Comparison of ENCODE assay signal across 1 cellular context in the genomic region with DNA sequence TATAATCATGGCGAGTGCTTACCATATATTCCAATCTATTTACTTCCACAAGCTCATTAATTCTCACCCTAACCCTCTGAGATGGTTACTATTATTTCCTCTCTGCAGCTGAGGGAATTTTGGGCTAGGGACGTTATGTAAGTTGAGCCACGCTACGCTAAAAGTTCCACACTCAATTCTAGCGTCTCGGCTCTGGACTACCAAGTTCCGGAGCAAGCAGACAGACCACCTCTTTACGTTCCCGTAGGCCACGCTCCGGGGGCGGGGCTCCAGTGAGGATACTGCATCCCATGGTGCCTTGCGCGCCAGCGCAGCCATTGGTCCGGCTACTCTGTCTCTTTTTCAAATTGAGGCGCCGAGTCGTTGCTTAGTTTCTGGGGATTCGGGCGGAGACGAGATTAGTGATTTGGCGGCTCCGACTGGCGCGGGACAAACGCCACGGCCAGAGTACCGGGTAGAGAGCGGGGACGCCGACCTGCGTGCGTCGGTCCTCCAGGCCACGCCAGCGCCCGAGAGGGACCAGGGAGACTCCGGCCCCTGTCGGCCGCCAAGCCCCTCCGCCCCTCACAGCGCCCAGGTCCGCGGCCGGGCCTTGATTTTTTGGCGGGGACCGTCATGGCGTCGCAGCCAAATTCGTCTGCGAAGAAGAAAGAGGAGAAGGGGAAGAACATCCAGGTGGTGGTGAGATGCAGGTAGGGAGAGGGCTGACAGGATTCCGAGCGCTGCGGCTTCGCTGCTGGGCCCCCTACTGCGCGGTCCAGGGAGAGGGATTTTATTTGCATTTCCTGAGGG.
A peak's percentile ranks its signal among the peaks of the same experiment; 100 is the strongest.
TF ChIP-seq lines count a peak whose summit lies in the region.

A gene (plus strand): TSS at position 370 of the 792 bp plus-strand sequence. CDS start 246 bp downstream, at position 616.

TF ChIP-seq in WTC11, 78 proteins besides CTCF, POLR2A, EP300 and RAD21 (continued from another document and continues in another):
- TF ChIP-seq, protein P1, sequence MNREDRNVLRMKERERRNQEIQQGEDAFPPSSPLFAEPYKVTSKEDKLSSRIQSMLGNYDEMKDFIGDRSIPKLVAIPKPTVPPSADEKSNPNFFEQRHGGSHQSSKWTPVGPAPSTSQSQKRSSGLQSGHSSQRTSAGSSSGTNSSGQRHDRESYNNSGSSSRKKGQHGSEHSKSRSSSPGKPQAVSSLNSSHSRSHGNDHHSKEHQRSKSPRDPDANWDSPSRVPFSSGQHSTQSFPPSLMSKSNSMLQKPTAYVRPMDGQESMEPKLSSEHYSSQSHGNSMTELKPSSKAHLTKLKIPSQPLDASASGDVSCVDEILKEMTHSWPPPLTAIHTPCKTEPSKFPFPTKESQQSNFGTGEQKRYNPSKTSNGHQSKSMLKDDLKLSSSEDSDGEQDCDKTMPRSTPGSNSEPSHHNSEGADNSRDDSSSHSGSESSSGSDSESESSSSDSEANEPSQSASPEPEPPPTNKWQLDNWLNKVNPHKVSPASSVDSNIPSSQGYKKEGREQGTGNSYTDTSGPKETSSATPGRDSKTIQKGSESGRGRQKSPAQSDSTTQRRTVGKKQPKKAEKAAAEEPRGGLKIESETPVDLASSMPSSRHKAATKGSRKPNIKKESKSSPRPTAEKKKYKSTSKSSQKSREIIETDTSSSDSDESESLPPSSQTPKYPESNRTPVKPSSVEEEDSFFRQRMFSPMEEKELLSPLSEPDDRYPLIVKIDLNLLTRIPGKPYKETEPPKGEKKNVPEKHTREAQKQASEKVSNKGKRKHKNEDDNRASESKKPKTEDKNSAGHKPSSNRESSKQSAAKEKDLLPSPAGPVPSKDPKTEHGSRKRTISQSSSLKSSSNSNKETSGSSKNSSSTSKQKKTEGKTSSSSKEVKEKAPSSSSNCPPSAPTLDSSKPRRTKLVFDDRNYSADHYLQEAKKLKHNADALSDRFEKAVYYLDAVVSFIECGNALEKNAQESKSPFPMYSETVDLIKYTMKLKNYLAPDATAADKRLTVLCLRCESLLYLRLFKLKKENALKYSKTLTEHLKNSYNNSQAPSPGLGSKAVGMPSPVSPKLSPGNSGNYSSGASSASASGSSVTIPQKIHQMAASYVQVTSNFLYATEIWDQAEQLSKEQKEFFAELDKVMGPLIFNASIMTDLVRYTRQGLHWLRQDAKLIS (CRISPR knock-in tag; IDR thresholded peaks at IDR 0.05; ENCODE audit: borderline replicate concordance), result peak; percentile 42; the same call in 1 of the 2 replicates
- TF ChIP-seq ZNF232 (CRISPR knock-in tag; IDR thresholded peaks at IDR 0.05) (peak; percentile 28; the same call in 1 of the 2 replicates), RELA (CRISPR knock-in tag; IDR thresholded peaks at IDR 0.05; ENCODE audit: borderline replicate concordance) (peak; percentile 44; the same call in 1 of the 2 replicates), ESRRA (CRISPR knock-in tag; IDR thresholded peaks at IDR 0.05; ENCODE audit: borderline replicate concordance) (0 out of 2 replicates have a peak, but pooled peaks have one; percentile 23), PRRX2 (CRISPR knock-in tag; IDR thresholded peaks at IDR 0.05) (no peak), IRF2 (CRISPR knock-in tag; IDR thresholded peaks at IDR 0.05; ENCODE audit: borderline replicate concordance, low read depth) (no peak), SP1 (CRISPR knock-in tag; conservative IDR thresholded peaks at IDR 0.05) (peak; percentile 63), FOXK1 (CRISPR knock-in tag; IDR thresholded peaks at IDR 0.05) (peak; percentile 61; the same call in 1 of the 2 replicates), GRHL2 (CRISPR knock-in tag; IDR thresholded peaks at IDR 0.05; ENCODE audit: insufficient replicate concordance, severe bottlenecking) (no peak), GTF2I (CRISPR knock-in tag; conservative IDR thresholded peaks at IDR 0.05) (no peak), ZNF416 (CRISPR knock-in tag; IDR thresholded peaks at IDR 0.05) (no peak), SOX15 (CRISPR knock-in tag; IDR thresholded peaks at IDR 0.05) (no peak), MYBL2 (CRISPR knock-in tag; IDR thresholded peaks at IDR 0.05) (peak; percentile 99), ZNF138 (CRISPR knock-in tag; conservative IDR thresholded peaks at IDR 0.05) (no peak), GABPB1 (CRISPR knock-in tag; IDR thresholded peaks at IDR 0.05) (peak; percentile 40), ZNF317 (CRISPR knock-in tag; IDR thresholded peaks at IDR 0.05; ENCODE audit: borderline replicate concordance, low read depth) (no peak), TEAD1 (CRISPR knock-in tag; IDR thresholded peaks at IDR 0.05) (peak; percentile 49), CREB1 (CRISPR knock-in tag; IDR thresholded peaks at IDR 0.05) (0 out of 2 replicates have a peak, but pooled peaks have one; percentile 44), ZNF396 (CRISPR knock-in tag; IDR thresholded peaks at IDR 0.05; ENCODE audit: borderline replicate concordance) (no peak), SMAD3 (CRISPR knock-in tag; IDR thresholded peaks at IDR 0.05; ENCODE audit: borderline replicate concordance) (peak; percentile 89; the same call in 1 of the 2 replicates), KAT7 (CRISPR knock-in tag; IDR thresholded peaks at IDR 0.05; ENCODE audit: borderline replicate concordance) (no peak; the same call in 1 of the 2 replicates), ZNF423 (CRISPR knock-in tag; IDR thresholded peaks at IDR 0.05) (no peak)
- TF ChIP-seq, protein P2, sequence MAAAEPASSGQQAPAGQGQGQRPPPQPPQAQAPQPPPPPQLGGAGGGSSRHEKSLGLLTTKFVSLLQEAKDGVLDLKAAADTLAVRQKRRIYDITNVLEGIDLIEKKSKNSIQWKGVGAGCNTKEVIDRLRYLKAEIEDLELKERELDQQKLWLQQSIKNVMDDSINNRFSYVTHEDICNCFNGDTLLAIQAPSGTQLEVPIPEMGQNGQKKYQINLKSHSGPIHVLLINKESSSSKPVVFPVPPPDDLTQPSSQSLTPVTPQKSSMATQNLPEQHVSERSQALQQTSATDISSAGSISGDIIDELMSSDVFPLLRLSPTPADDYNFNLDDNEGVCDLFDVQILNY (CRISPR knock-in tag; IDR thresholded peaks at IDR 0.05), result peak; percentile 70; the same call in 1 of the 2 replicates
- TF ChIP-seq, protein P3, sequence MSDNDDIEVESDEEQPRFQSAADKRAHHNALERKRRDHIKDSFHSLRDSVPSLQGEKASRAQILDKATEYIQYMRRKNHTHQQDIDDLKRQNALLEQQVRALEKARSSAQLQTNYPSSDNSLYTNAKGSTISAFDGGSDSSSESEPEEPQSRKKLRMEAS (CRISPR knock-in tag; IDR thresholded peaks at IDR 0.05), result peak; percentile 52; the same call in 1 of the 2 replicates
- TF ChIP-seq, protein P4, sequence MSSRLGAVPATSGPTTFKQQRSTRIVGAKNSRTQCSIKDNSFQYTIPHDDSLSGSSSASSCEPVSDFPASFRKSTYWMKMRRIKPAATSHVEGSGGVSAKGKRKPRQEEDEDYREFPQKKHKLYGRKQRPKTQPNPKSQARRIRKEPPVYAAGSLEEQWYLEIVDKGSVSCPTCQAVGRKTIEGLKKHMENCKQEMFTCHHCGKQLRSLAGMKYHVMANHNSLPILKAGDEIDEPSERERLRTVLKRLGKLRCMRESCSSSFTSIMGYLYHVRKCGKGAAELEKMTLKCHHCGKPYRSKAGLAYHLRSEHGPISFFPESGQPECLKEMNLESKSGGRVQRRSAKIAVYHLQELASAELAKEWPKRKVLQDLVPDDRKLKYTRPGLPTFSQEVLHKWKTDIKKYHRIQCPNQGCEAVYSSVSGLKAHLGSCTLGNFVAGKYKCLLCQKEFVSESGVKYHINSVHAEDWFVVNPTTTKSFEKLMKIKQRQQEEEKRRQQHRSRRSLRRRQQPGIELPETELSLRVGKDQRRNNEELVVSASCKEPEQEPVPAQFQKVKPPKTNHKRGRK (CRISPR knock-in tag; IDR thresholded peaks at IDR 0.05; ENCODE audit: borderline replicate concordance), result no peak
- TF ChIP-seq, protein P5, sequence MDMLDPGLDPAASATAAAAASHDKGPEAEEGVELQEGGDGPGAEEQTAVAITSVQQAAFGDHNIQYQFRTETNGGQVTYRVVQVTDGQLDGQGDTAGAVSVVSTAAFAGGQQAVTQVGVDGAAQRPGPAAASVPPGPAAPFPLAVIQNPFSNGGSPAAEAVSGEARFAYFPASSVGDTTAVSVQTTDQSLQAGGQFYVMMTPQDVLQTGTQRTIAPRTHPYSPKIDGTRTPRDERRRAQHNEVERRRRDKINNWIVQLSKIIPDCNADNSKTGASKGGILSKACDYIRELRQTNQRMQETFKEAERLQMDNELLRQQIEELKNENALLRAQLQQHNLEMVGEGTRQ (CRISPR knock-in tag; IDR thresholded peaks at IDR 0.05), result peak; percentile 24; the same call in 1 of the 2 replicates
- TF ChIP-seq, protein P6, sequence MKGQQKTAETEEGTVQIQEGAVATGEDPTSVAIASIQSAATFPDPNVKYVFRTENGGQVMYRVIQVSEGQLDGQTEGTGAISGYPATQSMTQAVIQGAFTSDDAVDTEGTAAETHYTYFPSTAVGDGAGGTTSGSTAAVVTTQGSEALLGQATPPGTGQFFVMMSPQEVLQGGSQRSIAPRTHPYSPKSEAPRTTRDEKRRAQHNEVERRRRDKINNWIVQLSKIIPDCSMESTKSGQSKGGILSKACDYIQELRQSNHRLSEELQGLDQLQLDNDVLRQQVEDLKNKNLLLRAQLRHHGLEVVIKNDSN (CRISPR knock-in tag; IDR thresholded peaks at IDR 0.05), result 0 out of 2 replicates have a peak, but pooled peaks have one; percentile 30
- TF ChIP-seq, protein P7, sequence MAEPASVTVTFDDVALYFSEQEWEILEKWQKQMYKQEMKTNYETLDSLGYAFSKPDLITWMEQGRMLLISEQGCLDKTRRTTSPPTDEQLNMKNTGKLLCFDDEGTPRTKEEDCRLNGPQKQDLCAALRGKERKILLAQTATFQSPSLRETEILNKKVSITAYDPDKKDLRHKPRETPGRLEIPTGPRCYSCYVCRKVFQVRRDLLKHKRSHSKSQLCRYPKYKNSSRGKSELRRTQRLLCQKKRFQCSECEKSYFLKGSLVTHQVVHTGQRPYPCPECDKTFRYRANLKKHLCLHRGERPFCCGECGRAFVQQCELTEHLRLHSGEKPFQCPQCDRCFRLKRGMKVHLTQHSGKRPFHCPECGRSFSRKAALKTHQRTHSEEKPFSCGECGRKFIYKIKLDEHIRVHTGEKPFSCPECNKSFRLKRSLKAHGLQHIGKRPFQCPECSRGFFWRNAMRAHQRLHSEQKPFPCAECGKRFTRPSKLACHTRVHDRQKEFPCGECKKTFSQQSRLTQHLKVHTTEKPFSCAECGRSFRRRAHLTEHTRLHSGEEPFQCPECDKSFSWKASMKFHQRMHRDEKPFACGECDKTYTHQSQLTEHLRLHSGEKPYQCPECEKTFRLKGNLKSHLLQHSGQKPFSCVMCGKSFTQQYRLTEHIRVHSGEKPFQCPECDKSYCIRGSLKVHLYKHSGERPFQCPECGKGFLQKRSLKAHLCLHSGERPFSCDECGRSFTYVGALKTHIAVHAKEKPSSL (CRISPR knock-in tag; conservative IDR thresholded peaks at IDR 0.05), result no peak
- TF ChIP-seq, protein P8, sequence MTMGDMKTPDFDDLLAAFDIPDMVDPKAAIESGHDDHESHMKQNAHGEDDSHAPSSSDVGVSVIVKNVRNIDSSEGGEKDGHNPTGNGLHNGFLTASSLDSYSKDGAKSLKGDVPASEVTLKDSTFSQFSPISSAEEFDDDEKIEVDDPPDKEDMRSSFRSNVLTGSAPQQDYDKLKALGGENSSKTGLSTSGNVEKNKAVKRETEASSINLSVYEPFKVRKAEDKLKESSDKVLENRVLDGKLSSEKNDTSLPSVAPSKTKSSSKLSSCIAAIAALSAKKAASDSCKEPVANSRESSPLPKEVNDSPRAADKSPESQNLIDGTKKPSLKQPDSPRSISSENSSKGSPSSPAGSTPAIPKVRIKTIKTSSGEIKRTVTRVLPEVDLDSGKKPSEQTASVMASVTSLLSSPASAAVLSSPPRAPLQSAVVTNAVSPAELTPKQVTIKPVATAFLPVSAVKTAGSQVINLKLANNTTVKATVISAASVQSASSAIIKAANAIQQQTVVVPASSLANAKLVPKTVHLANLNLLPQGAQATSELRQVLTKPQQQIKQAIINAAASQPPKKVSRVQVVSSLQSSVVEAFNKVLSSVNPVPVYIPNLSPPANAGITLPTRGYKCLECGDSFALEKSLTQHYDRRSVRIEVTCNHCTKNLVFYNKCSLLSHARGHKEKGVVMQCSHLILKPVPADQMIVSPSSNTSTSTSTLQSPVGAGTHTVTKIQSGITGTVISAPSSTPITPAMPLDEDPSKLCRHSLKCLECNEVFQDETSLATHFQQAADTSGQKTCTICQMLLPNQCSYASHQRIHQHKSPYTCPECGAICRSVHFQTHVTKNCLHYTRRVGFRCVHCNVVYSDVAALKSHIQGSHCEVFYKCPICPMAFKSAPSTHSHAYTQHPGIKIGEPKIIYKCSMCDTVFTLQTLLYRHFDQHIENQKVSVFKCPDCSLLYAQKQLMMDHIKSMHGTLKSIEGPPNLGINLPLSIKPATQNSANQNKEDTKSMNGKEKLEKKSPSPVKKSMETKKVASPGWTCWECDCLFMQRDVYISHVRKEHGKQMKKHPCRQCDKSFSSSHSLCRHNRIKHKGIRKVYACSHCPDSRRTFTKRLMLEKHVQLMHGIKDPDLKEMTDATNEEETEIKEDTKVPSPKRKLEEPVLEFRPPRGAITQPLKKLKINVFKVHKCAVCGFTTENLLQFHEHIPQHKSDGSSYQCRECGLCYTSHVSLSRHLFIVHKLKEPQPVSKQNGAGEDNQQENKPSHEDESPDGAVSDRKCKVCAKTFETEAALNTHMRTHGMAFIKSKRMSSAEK (CRISPR knock-in tag; IDR thresholded peaks at IDR 0.05; ENCODE audit: borderline replicate concordance), result no peak
- TF ChIP-seq, protein P9, sequence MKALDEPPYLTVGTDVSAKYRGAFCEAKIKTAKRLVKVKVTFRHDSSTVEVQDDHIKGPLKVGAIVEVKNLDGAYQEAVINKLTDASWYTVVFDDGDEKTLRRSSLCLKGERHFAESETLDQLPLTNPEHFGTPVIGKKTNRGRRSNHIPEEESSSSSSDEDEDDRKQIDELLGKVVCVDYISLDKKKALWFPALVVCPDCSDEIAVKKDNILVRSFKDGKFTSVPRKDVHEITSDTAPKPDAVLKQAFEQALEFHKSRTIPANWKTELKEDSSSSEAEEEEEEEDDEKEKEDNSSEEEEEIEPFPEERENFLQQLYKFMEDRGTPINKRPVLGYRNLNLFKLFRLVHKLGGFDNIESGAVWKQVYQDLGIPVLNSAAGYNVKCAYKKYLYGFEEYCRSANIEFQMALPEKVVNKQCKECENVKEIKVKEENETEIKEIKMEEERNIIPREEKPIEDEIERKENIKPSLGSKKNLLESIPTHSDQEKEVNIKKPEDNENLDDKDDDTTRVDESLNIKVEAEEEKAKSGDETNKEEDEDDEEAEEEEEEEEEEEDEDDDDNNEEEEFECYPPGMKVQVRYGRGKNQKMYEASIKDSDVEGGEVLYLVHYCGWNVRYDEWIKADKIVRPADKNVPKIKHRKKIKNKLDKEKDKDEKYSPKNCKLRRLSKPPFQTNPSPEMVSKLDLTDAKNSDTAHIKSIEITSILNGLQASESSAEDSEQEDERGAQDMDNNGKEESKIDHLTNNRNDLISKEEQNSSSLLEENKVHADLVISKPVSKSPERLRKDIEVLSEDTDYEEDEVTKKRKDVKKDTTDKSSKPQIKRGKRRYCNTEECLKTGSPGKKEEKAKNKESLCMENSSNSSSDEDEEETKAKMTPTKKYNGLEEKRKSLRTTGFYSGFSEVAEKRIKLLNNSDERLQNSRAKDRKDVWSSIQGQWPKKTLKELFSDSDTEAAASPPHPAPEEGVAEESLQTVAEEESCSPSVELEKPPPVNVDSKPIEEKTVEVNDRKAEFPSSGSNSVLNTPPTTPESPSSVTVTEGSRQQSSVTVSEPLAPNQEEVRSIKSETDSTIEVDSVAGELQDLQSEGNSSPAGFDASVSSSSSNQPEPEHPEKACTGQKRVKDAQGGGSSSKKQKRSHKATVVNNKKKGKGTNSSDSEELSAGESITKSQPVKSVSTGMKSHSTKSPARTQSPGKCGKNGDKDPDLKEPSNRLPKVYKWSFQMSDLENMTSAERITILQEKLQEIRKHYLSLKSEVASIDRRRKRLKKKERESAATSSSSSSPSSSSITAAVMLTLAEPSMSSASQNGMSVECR (CRISPR knock-in tag; IDR thresholded peaks at IDR 0.05; ENCODE audit: borderline replicate concordance), result peak; percentile 75; the same call in 1 of the 2 replicates
